Comparison of ENCODE assay signal across 8 cellular contexts in genomic region chr17:81329279-81329926, GRCh38. TPM values are rescaled to one million over a fixed set of nuclear protein-coding genes. Genes with fewer than 3 reads are reported as not detected.
DNase-seq lines count a peak whose midpoint lies in the region; ATAC-seq and TF ChIP-seq lines count a peak whose summit lies in the region.

No MANE protein-coding gene starts in this region.

- intact Hi-C loops in dorsolateral prefrontal cortex (cut with DNase I) = no loop called here

- H3K4me1 ChIP-seq in duodenal mucosa (ENCODE audit: control insufficient read depth in 1 of 2, insufficient read depth in 2 of 2, low read length in 2 of 2) = peaks cover 29 to 41% of the 10 kb centered on the region in 2 donors

- no peaks in the 10 kb centered on the region for H3K9me3 ChIP-seq in duodenal mucosa (ENCODE audit: control insufficient read depth in 1 of 2, low read length in 2 of 2)

- no peak for TF ChIP-seq CTCF in dorsolateral prefrontal cortex (IDR thresholded peaks at IDR 0.05 in 54 of 56, conservative IDR thresholded peaks at IDR 0.05 in 2 of 56; ENCODE audit: low read depth in 1 of 56, partially characterized antibody in 56 of 56)

- H3K9ac ChIP-seq in duodenal mucosa (ENCODE audit: low read depth in 1 of 2, low read length in 2 of 2) = peak overlapping the region; percentile 47 to 54

- no peaks in the 10 kb centered on the region for H3K36me3 ChIP-seq in duodenal mucosa (ENCODE audit: control insufficient read depth in 1 of 2, insufficient read depth in 2 of 2, low read length in 2 of 2)

- H3K27me3 ChIP-seq in duodenal mucosa (ENCODE audit: control insufficient read depth in 1 of 2, insufficient read depth in 2 of 2, low read length in 2 of 2) (no peaks in the 10 kb centered on the region), dorsolateral prefrontal cortex (peaks cover 0 to 4% (median 0%) of the 10 kb centered on the region in 45 donors)

- H3K27ac ChIP-seq in duodenal mucosa (ENCODE audit: low read depth, low read length) = peak overlapping the region; percentile 72
- H3K27ac ChIP-seq in dorsolateral prefrontal cortex = peak overlapping the region in 2 of 59 donors; percentile 8 to 41

- DNase-seq in H4 (ENCODE audit: low spot score) = peak; percentile 91
- peak; percentile 56 for DNase-seq in NCI-H526 treated with DMSO at 0.1 percent for 48 hours (lab: John Stamatoyannopoulos, UW)
- DNase-seq in mesenteric fat pad (ENCODE audit: low spot score) = peak; percentile 94
- no peak for DNase-seq in activated CD4-positive, alpha-beta T cell treated with anti-CD3 and anti-CD28 coated beads for 4 hours
- no peak for DNase-seq in dorsolateral prefrontal cortex
- DNase-seq in GM19238 (ENCODE audit: insufficient read length, low spot score) = no peak

- H3K4me3 ChIP-seq in duodenal mucosa (ENCODE audit: low read depth in 1 of 2, low read length in 2 of 2) = peak overlapping the region; percentile 38 to 50
- no peak overlapping the region for H3K4me3 ChIP-seq in dorsolateral prefrontal cortex

- ATAC-seq in GM21786 (IDR thresholded peaks at IDR 0.05; ENCODE audit: unreplicated experiment) = no peak

RNA-seq across cellular contexts. Expression of gene SLC38A10, which starts 34.3 kb away (rescaled TPM):
- 40.9 and 67.3 TPM in 2 replicates for total RNA-seq in H4 (2014; rRNA removed; shearing (Covaris generic))
- 88.0 TPM for total RNA-seq in mesenteric fat pad
- 10 to 100 TPM; 30.0 to 80.0 (median 48.8) TPM for total RNA-seq in dorsolateral prefrontal cortex

Comparison
In these comparisons a context has a peak if more than half of its experiments do, and no peak if none do; other contexts are left out.
1. DNase-seq: peak in H4 (single experiment), NCI-H526 treated with DMSO at 0.1 percent for 48 hours (single experiment) and mesenteric fat pad (single experiment); none in activated CD4-positive, alpha-beta T cell treated with anti-CD3 and anti-CD28 coated beads for 4 hours (0 of 2), dorsolateral prefrontal cortex (0 of 10) and GM19238 (single experiment).
2. H3K4me3 ChIP-seq: peak in duodenal mucosa (2 of 2); none in dorsolateral prefrontal cortex (0 of 59).